Comparison of ENCODE assay signal across 7 cellular contexts in genomic region chr9:64367826-64368643, GRCh38.
A peak's percentile ranks its signal among the peaks of the same experiment; 100 is the strongest.
DNase-seq lines count a peak whose midpoint lies in the region; TF ChIP-seq lines count a peak whose summit lies in the region.
"Not testable (repeated sequence)": the region's sequence is repeated elsewhere in the genome, so short reads cannot be mapped to it uniquely, and the experiment has no call there.

No MANE protein-coding gene starts in this region.

- H3K4me3 Mint-ChIP-seq in H9 = peak overlapping the region in 1 of 2 experiments; percentile 35; a peak in 2 of 5 replicates
- peak overlapping the region; percentile 35 for H3K4me3 Mint-ChIP-seq in activated CD4-positive, alpha-beta memory T cell treated with anti-CD3 and anti-CD28 coated beads, Interleukin-2, amount 10 ng/mL, durations not matched to agents 7 days and 5 days
- H3K4me3 Mint-ChIP-seq in activated naive CD4-positive, alpha-beta T cell treated with anti-CD3 and anti-CD28 coated beads, Interleukin-2, amount 10 ng/mL, durations not matched to agents 7 days and 5 days = peak overlapping the region; percentile 49

- not testable (repeated sequence) for H2BK5ac ChIP-seq in H9 (ENCODE audit: insufficient read length, low read length)

- H3K36me3 Mint-ChIP-seq in H9 (ENCODE audit: insufficient read depth in 1 of 3, low read depth in 3 of 3); activated CD4-positive, alpha-beta memory T cell treated with anti-CD3 and anti-CD28 coated beads, Interleukin-2, amount 10 ng/mL, durations not matched to agents 7 days and 5 days (ENCODE audit: low read depth); activated naive CD4-positive, alpha-beta T cell treated with anti-CD3 and anti-CD28 coated beads, Interleukin-2, amount 10 ng/mL, durations not matched to agents 7 days and 5 days: not testable (repeated sequence)

- not testable (repeated sequence) for H2BK120ac ChIP-seq in H9 (ENCODE audit: low read depth, low read length, poor library complexity, severe bottlenecking)

- not testable (repeated sequence) for TF ChIP-seq EP300 in ovary (IDR thresholded peaks at IDR 0.05)

- H3K4ac ChIP-seq in H9 (ENCODE audit: low read depth, low read length) = not testable (repeated sequence)

- H3K27me3 Mint-ChIP-seq in H9 (ENCODE audit: low read depth); activated CD4-positive, alpha-beta memory T cell treated with anti-CD3 and anti-CD28 coated beads, Interleukin-2, amount 10 ng/mL, durations not matched to agents 7 days and 5 days; activated naive CD4-positive, alpha-beta T cell treated with anti-CD3 and anti-CD28 coated beads, Interleukin-2, amount 10 ng/mL, durations not matched to agents 7 days and 5 days: not testable (repeated sequence)

- not testable (repeated sequence) for H3K56ac ChIP-seq in H9 (ENCODE audit: insufficient read length, low read depth, low read length)

- not testable (repeated sequence) for H3K36me3 ChIP-seq in ovary

- not testable (repeated sequence) for H4K91ac ChIP-seq in H9 (ENCODE audit: insufficient read length, low read depth, low read length)

- not testable (repeated sequence) for H3K4me2 ChIP-seq in H9 (ENCODE audit: insufficient read depth, insufficient read length, low read length)

- not testable (repeated sequence) for H3K4me3 ChIP-seq in ovary

- TF ChIP-seq POLR2A in ovary (IDR thresholded peaks at IDR 0.05) = not testable (repeated sequence)

- CTCF ChIA-PET in activated CD4-positive, alpha-beta memory T cell treated with anti-CD3 and anti-CD28 coated beads, Interleukin-2, amount 10 ng/mL, durations not matched to agents 7 days and 5 days (lab: Charles Lee); activated naive CD4-positive, alpha-beta T cell treated with anti-CD3 and anti-CD28 coated beads, Interleukin-2, amount 10 ng/mL, durations not matched to agents 7 days and 5 days (lab: Charles Lee): not testable (repeated sequence)

- not testable (repeated sequence) for H3K18ac ChIP-seq in H9 (ENCODE audit: insufficient read length, low read depth, low read length)

- not testable (repeated sequence) for H4K20me1 ChIP-seq in H9 (ENCODE audit: control insufficient read depth, insufficient read depth, insufficient read length)

- DNase-seq in H9 (peak; percentile 26), ecto neural progenitor cell (ENCODE audit: low spot score) (peak; percentile 18), islet precursor cell (peak; percentile 21), ovary (peak in 3 of 5 donors; percentile 7 to 23 (median 13))
- DNase-seq in activated CD4-positive, alpha-beta memory T cell treated with anti-CD3 and anti-CD28 coated beads, Interleukin-2, amount 10 ng/mL, durations not matched to agents 7 days and 5 days = not testable (repeated sequence)
- DNase-seq in activated naive CD4-positive, alpha-beta T cell treated with anti-CD3 and anti-CD28 coated beads, Interleukin-2, amount 10 ng/mL, durations not matched to agents 7 days and 5 days = peak; percentile 20
- peak; percentile 25 for DNase-seq in stimulated activated CD8-positive, alpha-beta memory T cell treated with anti-CD3 and anti-CD28 coated beads, Interleukin-4, amount 100 ng/mL, for 48 hours

- H2BK20ac ChIP-seq in H9 (ENCODE audit: low read depth, low read length, poor library complexity, severe bottlenecking) = not testable (repeated sequence)

- not testable (repeated sequence) for H4K8ac ChIP-seq in H9 (replicated peaks; ENCODE audit: insufficient read length, low read depth, low read length)

- TF ChIP-seq CTCF in H9 (conservative IDR thresholded peaks at IDR 0.05); ovary (IDR thresholded peaks at IDR 0.05): not testable (repeated sequence)

- H3K27ac Mint-ChIP-seq in H9; activated CD4-positive, alpha-beta memory T cell treated with anti-CD3 and anti-CD28 coated beads, Interleukin-2, amount 10 ng/mL, durations not matched to agents 7 days and 5 days; activated naive CD4-positive, alpha-beta T cell treated with anti-CD3 and anti-CD28 coated beads, Interleukin-2, amount 10 ng/mL, durations not matched to agents 7 days and 5 days: not testable (repeated sequence)

- POLR2A ChIA-PET in activated CD4-positive, alpha-beta memory T cell treated with anti-CD3 and anti-CD28 coated beads, Interleukin-2, amount 10 ng/mL, durations not matched to agents 7 days and 5 days (lab: Charles Lee) = not testable (repeated sequence)

- not testable (repeated sequence) for H4K5ac ChIP-seq in H9 (ENCODE audit: insufficient read length, low read depth, low read length)

- H2AK5ac ChIP-seq in H9 (ENCODE audit: insufficient read length, low read length) = not testable (repeated sequence)

- H3K4me1 Mint-ChIP-seq in H9; activated CD4-positive, alpha-beta memory T cell treated with anti-CD3 and anti-CD28 coated beads, Interleukin-2, amount 10 ng/mL, durations not matched to agents 7 days and 5 days; activated naive CD4-positive, alpha-beta T cell treated with anti-CD3 and anti-CD28 coated beads, Interleukin-2, amount 10 ng/mL, durations not matched to agents 7 days and 5 days: not testable (repeated sequence)

- H3K9me3 Mint-ChIP-seq in H9; activated CD4-positive, alpha-beta memory T cell treated with anti-CD3 and anti-CD28 coated beads, Interleukin-2, amount 10 ng/mL, durations not matched to agents 7 days and 5 days; activated naive CD4-positive, alpha-beta T cell treated with anti-CD3 and anti-CD28 coated beads, Interleukin-2, amount 10 ng/mL, durations not matched to agents 7 days and 5 days: not testable (repeated sequence)

- H3K23me2 ChIP-seq in H9 (ENCODE audit: insufficient read length, low read depth, low read length, poor library complexity, severe bottlenecking) = not testable (repeated sequence)

- not testable (repeated sequence) for H2BK15ac ChIP-seq in H9 (ENCODE audit: low read depth, low read length)

- H3K14ac ChIP-seq in H9 (ENCODE audit: insufficient read depth, low read length) = not testable (repeated sequence)

- H3K79me2 ChIP-seq in H9 (ENCODE audit: insufficient read depth, low read length) = not testable (repeated sequence)

- H3K79me1 ChIP-seq in H9 (ENCODE audit: insufficient read depth, low read depth, low read length, poor library complexity, severe bottlenecking) = not testable (repeated sequence)

- H2BK12ac ChIP-seq in H9 (ENCODE audit: insufficient read length, low read depth, low read length) = not testable (repeated sequence)

- WGBS in H9 (ENCODE audit: extremely low coverage, insufficient read length, low lambda C conversion rate) = no CpG with 5 or more reads among the region's 47 CpGs
- 34 to 88% (median 60%) methylated on average over 9 to 21 of the region's 47 CpGs for WGBS in ovary, 3 donors

- not testable (repeated sequence) for H3T11ph ChIP-seq in H9 (ENCODE audit: low read length)

- intact Hi-C loops in ovary (cut with DNase I) = not testable (repeated sequence)

- H3K23ac ChIP-seq in H9 (ENCODE audit: insufficient read length, low read depth, low read length) = not testable (repeated sequence)

- not testable (repeated sequence) for H3K27ac ChIP-seq in H9 (ENCODE audit: insufficient read length, low read depth, low read length); ovary

- not testable (repeated sequence) for H3K9ac ChIP-seq in H9 (ENCODE audit: extremely low read depth, insufficient read length, low read length)

- H3K27me3 ChIP-seq in H9 (ENCODE audit: insufficient read depth, low read length); ovary: not testable (repeated sequence)

- not testable (repeated sequence) for H3K4me1 ChIP-seq in H9 (ENCODE audit: insufficient read depth, low read length); ovary (ENCODE audit: insufficient read depth)

- not testable (repeated sequence) for H2AFZ ChIP-seq in H9 (ENCODE audit: low read length)

- not testable (repeated sequence) for H3K9me3 ChIP-seq in H9 (ENCODE audit: control insufficient read depth, low read depth, low read length); ovary
